ENCODE assay signal across 1 cellular context in genomic region chr7:143389316-143390097, GRCh38.
TF ChIP-seq lines count a peak whose summit lies in the region.

No MANE protein-coding gene starts in this region.

TF ChIP-seq in H1, 55 proteins besides CTCF, POLR2A, EP300 and RAD21:
- TF ChIP-seq POLR2AphosphoS5 (IDR thresholded peaks at IDR 0.05; ENCODE audit: low read depth, low read length) (peak; percentile 44; the same call in 1 of the 2 replicates), TAF7 (optimal IDR thresholded peaks at IDR 0.05; ENCODE audit: borderline replicate concordance, low read depth, low read length) (no peak)
TF ChIP-seq in H1: peak in this region for 1.
